1 cellular context compared by ENCODE assay signal in the genomic region with DNA sequence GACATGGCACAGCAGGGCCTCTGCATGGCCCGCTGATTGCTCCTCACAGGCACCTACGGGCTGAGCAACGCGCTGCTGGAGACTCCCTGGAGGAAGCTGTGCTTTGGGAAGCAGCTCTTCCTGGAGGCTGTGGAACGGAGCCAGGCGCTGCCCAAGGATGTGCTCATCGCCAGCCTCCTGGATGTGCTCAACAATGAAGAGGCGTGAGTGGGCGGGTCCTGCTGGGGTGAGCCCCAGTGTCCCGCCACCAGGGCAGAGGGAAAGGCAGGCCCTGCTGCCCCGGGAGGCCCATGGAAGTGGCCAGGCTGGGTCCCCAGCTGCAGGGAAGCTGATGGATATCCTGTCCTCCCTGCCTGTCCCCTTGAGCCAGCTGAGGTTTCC.
TF ChIP-seq lines count a peak whose summit lies in the region.

No MANE protein-coding gene starts in this region.

TF ChIP-seq in HepG2, 621 proteins besides CTCF, POLR2A, EP300 and RAD21:
- no peak for TF ChIP-seq TARDBP (CRISPR knock-in tag; IDR thresholded peaks at IDR 0.05)
- TF ChIP-seq ONECUT2 (CRISPR knock-in tag; IDR thresholded peaks at IDR 0.05) = no peak
- no peak for TF ChIP-seq FOSL2 (CRISPR knock-in tag; IDR thresholded peaks at IDR 0.05)
- TF ChIP-seq, protein P1, sequence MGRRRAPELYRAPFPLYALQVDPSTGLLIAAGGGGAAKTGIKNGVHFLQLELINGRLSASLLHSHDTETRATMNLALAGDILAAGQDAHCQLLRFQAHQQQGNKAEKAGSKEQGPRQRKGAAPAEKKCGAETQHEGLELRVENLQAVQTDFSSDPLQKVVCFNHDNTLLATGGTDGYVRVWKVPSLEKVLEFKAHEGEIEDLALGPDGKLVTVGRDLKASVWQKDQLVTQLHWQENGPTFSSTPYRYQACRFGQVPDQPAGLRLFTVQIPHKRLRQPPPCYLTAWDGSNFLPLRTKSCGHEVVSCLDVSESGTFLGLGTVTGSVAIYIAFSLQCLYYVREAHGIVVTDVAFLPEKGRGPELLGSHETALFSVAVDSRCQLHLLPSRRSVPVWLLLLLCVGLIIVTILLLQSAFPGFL (CRISPR knock-in tag; IDR thresholded peaks at IDR 0.05) = no peak
- no peak for TF ChIP-seq REPIN1 (CRISPR knock-in tag; IDR thresholded peaks at IDR 0.05; ENCODE audit: borderline replicate concordance, low read depth)
- TF ChIP-seq DRAP1 (CRISPR knock-in tag; IDR thresholded peaks at IDR 0.05) = no peak
TF ChIP-seq in HepG2: peak in this region for 0.
